In genomic region chr3:120227710-120228347, GRCh38 we compare ENCODE assay signal across 30 cellular contexts. TPM values are rescaled to one million over a fixed set of nuclear protein-coding genes. Genes with fewer than 3 reads are reported as not detected.
DNase-seq lines count a peak whose midpoint lies in the region; ATAC-seq and TF ChIP-seq lines count a peak whose summit lies in the region.
"Had no signal": no experiment of that assay in that cellular context is flagged by ENCODE, and none has a peak within 500 bp of the region (broad histone marks: within the 10 kb centered on the region; RNA-seq: fewer than 3 reads in every experiment).

No MANE protein-coding gene starts in this region.

- no peaks in the 10 kb centered on the region for H3K36me3 Mint-ChIP-seq in activated naive CD4-positive, alpha-beta T cell treated with anti-CD3 and anti-CD28 coated beads, Interleukin-2, amount 50 U/mL, for 72 hours
- H3K36me3 Mint-ChIP-seq in activated naive CD8-positive, alpha-beta T cell treated with anti-CD3 and anti-CD28 coated beads for 36 hours, result no peaks in the 10 kb centered on the region
- no peaks in the 10 kb centered on the region for H3K36me3 Mint-ChIP-seq in osteocyte (ENCODE audit: unreplicated experiment)
- H3K36me3 Mint-ChIP-seq: activated CD8-positive, alpha-beta memory T cell treated with anti-CD3 and anti-CD28 coated beads, Interleukin-2, amount 10 ng/mL, durations not matched to agents 7 days and 5 days; CD4-positive, alpha-beta memory T cell; memory B cell had no signal

- H3K4me1 Mint-ChIP-seq in activated naive CD8-positive, alpha-beta T cell treated with anti-CD3 and anti-CD28 coated beads for 36 hours, result peaks cover 10% of the 10 kb centered on the region
- peaks cover 16% of the 10 kb centered on the region for H3K4me1 Mint-ChIP-seq in stimulated activated naive CD8-positive, alpha-beta T cell treated with anti-CD3 and anti-CD28 coated beads, Interleukin-15, amount 100 ng/mL, for 72 hours
- peaks cover 11% of the 10 kb centered on the region for H3K4me1 Mint-ChIP-seq in osteocyte (ENCODE audit: unreplicated experiment)
- H3K4me1 Mint-ChIP-seq: CD4-positive, alpha-beta memory T cell; memory B cell; neural crest cell had no signal

- H3K27me3 Mint-ChIP-seq in activated naive CD8-positive, alpha-beta T cell treated with anti-CD3 and anti-CD28 coated beads for 36 hours, result no peaks in the 10 kb centered on the region
- no peaks in the 10 kb centered on the region for H3K27me3 Mint-ChIP-seq in stimulated activated naive CD8-positive, alpha-beta T cell treated with anti-CD3 and anti-CD28 coated beads, Interleukin-15, amount 100 ng/mL, for 72 hours
- no peaks in the 10 kb centered on the region for H3K27me3 Mint-ChIP-seq in osteocyte (ENCODE audit: unreplicated experiment)

- DNase-seq in activated naive CD4-positive, alpha-beta T cell treated with anti-CD3 and anti-CD28 coated beads, Interleukin-2, amount 50 U/mL, for 72 hours (ENCODE audit: low spot score in 2 of 2), result no peak
- no peak for DNase-seq in activated naive CD4-positive, alpha-beta T cell treated with Interleukin-2 at 50 U/mL for 16 hours
- peak; percentile 18 for DNase-seq in activated naive CD8-positive, alpha-beta T cell treated with anti-CD3 and anti-CD28 coated beads for 36 hours
- DNase-seq in iris pigment epithelial cell (ENCODE audit: low read depth) (peak; percentile 11), NCI-H1105 treated with DMSO at 0.1 percent for 48 hours (lab: John Stamatoyannopoulos, UW) (no peak), osteocyte (ENCODE audit: extremely low spot score, unreplicated experiment) (no peak)
- DNase-seq in stimulated activated naive CD8-positive, alpha-beta T cell treated with anti-CD3 and anti-CD28 coated beads, Interleukin-15, amount 100 ng/mL, for 72 hours, result peak in 1 of 2 donors; percentile 2
- DNase-seq: activated CD4-positive, alpha-beta T cell treated with anti-CD3 and anti-CD28 coated beads for 48 hours; activated CD8-positive, alpha-beta memory T cell treated with anti-CD3 and anti-CD28 coated beads, Interleukin-2, amount 10 ng/mL, durations not matched to agents 7 days and 5 days; activated naive CD4-positive, alpha-beta T cell treated with anti-CD3 and anti-CD28 coated beads, Interleukin-2, amount 50 U/mL, for 16 hours; anterior cingulate cortex; CD4-positive, alpha-beta memory T cell; colonic mucosa; effector CD4-positive, alpha-beta T cell; left lung; NCI-H1436 treated with DMSO at 0.1 percent for 48 hours; NCI-H2107; NCI-H446 treated with DMSO at 0.1 percent for 48 hours; NCI-H774; posterior cingulate gyrus; SIG-M5; spleen; stimulated activated CD4-positive, alpha-beta T cell treated with anti-CD3 and anti-CD28 coated beads, Interleukin-2, amount 100 ng/mL, for 48 hours; T-helper 9 cell had no signal

- peak; percentile 14 to 92 for ATAC-seq in activated naive CD4-positive, alpha-beta T cell treated with anti-CD3 and anti-CD28 coated beads, Interleukin-2, amount 50 U/mL, for 72 hours
- ATAC-seq in stimulated activated naive CD8-positive, alpha-beta T cell treated with anti-CD3 and anti-CD28 coated beads, Interleukin-15, amount 100 ng/mL, for 72 hours, result peak; percentile 60
- no peak for ATAC-seq in HG03432 (IDR thresholded peaks at IDR 0.05; ENCODE audit: unreplicated experiment)
- ATAC-seq: activated CD8-positive, alpha-beta memory T cell treated with anti-CD3 and anti-CD28 coated beads, Interleukin-2, amount 10 ng/mL, durations not matched to agents 7 days and 5 days; GM12878; HCT116; left lung had no signal

- no peak overlapping the region for H3K4me3 Mint-ChIP-seq in activated naive CD8-positive, alpha-beta T cell treated with anti-CD3 and anti-CD28 coated beads for 36 hours
- no peak overlapping the region for H3K4me3 Mint-ChIP-seq in stimulated activated naive CD8-positive, alpha-beta T cell treated with anti-CD3 and anti-CD28 coated beads, Interleukin-15, amount 100 ng/mL, for 72 hours
- H3K4me3 Mint-ChIP-seq in osteocyte (ENCODE audit: unreplicated experiment), result no peak overlapping the region
- H3K4me3 Mint-ChIP-seq: activated CD8-positive, alpha-beta memory T cell treated with anti-CD3 and anti-CD28 coated beads, Interleukin-2, amount 10 ng/mL, durations not matched to agents 7 days and 5 days; activated T-helper 1 cell treated with anti-CD3 and anti-CD28 coated beads, Interleukin-12 subunit alpha, Interleukin-12 subunit beta, Interleukin-2, Interleukin-4 antibody, amounts not matched to agents 30 ng/mL and 10 ng/mL and 1 ng/mL, durations not matched to agents 14 hours and 24 hours and 36 hours; CD4-positive, alpha-beta memory T cell; memory B cell; neural crest cell had no signal

- no peak overlapping the region for H3K27ac Mint-ChIP-seq in activated naive CD4-positive, alpha-beta T cell treated with anti-CD3 and anti-CD28 coated beads, Interleukin-2, amount 50 U/mL, for 72 hours
- peak overlapping the region; percentile 11 for H3K27ac Mint-ChIP-seq in activated naive CD8-positive, alpha-beta T cell treated with anti-CD3 and anti-CD28 coated beads for 36 hours
- no peak overlapping the region for H3K27ac Mint-ChIP-seq in stimulated activated naive CD8-positive, alpha-beta T cell treated with anti-CD3 and anti-CD28 coated beads, Interleukin-15, amount 100 ng/mL, for 72 hours
- no peak overlapping the region for H3K27ac Mint-ChIP-seq in osteocyte (ENCODE audit: unreplicated experiment)
- H3K27ac Mint-ChIP-seq: activated CD8-positive, alpha-beta memory T cell treated with anti-CD3 and anti-CD28 coated beads, Interleukin-2, amount 10 ng/mL, durations not matched to agents 7 days and 5 days; activated T-helper 1 cell treated with anti-CD3 and anti-CD28 coated beads, Interleukin-12 subunit alpha, Interleukin-12 subunit beta, Interleukin-2, Interleukin-4 antibody, amounts not matched to agents 30 ng/mL and 10 ng/mL and 1 ng/mL, durations not matched to agents 14 hours and 24 hours and 36 hours; memory B cell had no signal

- no peak for TF ChIP-seq CTCF in osteocyte (IDR thresholded peaks at IDR 0.05)

- no peaks in the 10 kb centered on the region for H3K9me3 Mint-ChIP-seq in activated naive CD4-positive, alpha-beta T cell treated with anti-CD3 and anti-CD28 coated beads, Interleukin-2, amount 50 U/mL, for 72 hours
- peaks cover 1% of the 10 kb centered on the region for H3K9me3 Mint-ChIP-seq in activated naive CD8-positive, alpha-beta T cell treated with anti-CD3 and anti-CD28 coated beads for 36 hours
- H3K9me3 Mint-ChIP-seq in stimulated activated naive CD8-positive, alpha-beta T cell treated with anti-CD3 and anti-CD28 coated beads, Interleukin-15, amount 100 ng/mL, for 72 hours, result no peaks in the 10 kb centered on the region
- H3K9me3 Mint-ChIP-seq in osteocyte (ENCODE audit: unreplicated experiment), result peaks cover 3% of the 10 kb centered on the region
- H3K9me3 Mint-ChIP-seq: activated T-helper 1 cell treated with anti-CD3 and anti-CD28 coated beads, Interleukin-12 subunit alpha, Interleukin-12 subunit beta, Interleukin-2, Interleukin-4 antibody, amounts not matched to agents 30 ng/mL and 10 ng/mL and 1 ng/mL, durations not matched to agents 14 hours and 24 hours and 36 hours; memory B cell; neural crest cell had no signal

RNA-seq across cellular contexts. Expression of gene GPR156, which starts 57.2 kb away (rescaled TPM):
- total RNA-seq in activated naive CD4-positive, alpha-beta T cell treated with anti-CD3 and anti-CD28 coated beads, Interleukin-2, amount 50 U/mL, for 72 hours, result not detected
- total RNA-seq in activated naive CD8-positive, alpha-beta T cell treated with anti-CD3 and anti-CD28 coated beads for 36 hours, result under 1 TPM in 1 of 2 experiments, not detected in 1; 0.10 TPM
- total RNA-seq in osteocyte, result 0.24 and 0.48 TPM in 2 replicates
- total RNA-seq: activated CD8-positive, alpha-beta memory T cell treated with anti-CD3 and anti-CD28 coated beads, Interleukin-2, amount 10 ng/mL, durations not matched to agents 7 days and 5 days; CD4-positive, alpha-beta memory T cell had no signal

Comparison
In these comparisons a context has a peak if more than half of its experiments do, and no peak if none do; other contexts are left out.
1. DNase-seq: peak in activated naive CD8-positive, alpha-beta T cell treated with anti-CD3 and anti-CD28 coated beads for 36 hours (single experiment) and iris pigment epithelial cell (single experiment); none in activated naive CD4-positive, alpha-beta T cell treated with anti-CD3 and anti-CD28 coated beads, Interleukin-2, amount 50 U/mL, for 72 hours (0 of 2), activated naive CD4-positive, alpha-beta T cell treated with Interleukin-2 at 50 U/mL for 16 hours (single experiment), NCI-H1105 treated with DMSO at 0.1 percent for 48 hours (single experiment) and osteocyte (single experiment).